13 cellular contexts compared by ENCODE assay signal in the genomic region with DNA sequence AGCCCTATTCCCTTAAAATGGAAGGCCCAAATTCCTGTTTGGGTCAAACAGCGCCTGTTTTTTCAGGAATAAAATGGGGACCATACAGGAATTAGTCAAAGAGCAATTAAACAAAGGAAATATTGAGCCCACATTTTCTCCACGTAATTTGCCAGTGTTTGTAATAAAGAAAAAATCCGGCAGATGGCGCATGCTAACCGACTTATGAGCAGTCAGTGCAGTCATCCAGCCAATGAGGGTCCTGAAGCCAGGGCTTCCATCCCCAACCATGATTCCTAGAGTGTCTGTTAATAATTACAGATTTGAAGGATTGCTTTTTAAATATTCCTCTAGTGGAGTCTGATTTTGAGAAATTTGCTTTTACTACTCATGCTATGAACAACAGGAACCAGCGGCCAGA.
DNase-seq lines count a peak whose midpoint lies in the region; ATAC-seq, FAIRE-seq and TF ChIP-seq lines count a peak whose summit lies in the region.
"Had no signal": no experiment of that assay in that cellular context is flagged by ENCODE, and none has a peak within 500 bp of the region (broad histone marks: within the 10 kb centered on the region; RNA-seq: fewer than 3 reads in every experiment).

No MANE protein-coding gene starts in this region.

- CTCF ChIA-PET in BJ (lab: Yijun Ruan, JAX) = no interaction called here

- no peaks in the 10 kb centered on the region for H3K36me3 ChIP-seq in BJ (ENCODE audit: control insufficient read depth, insufficient read depth, low read length)
- H3K36me3 ChIP-seq: neural progenitor cell, suprapubic skin had no signal

- H3K9me3 Mint-ChIP-seq in glutamatergic neuron (ENCODE audit: unreplicated experiment) (no peaks in the 10 kb centered on the region), progenitor cell of endocrine pancreas (ENCODE audit: low read depth) (no peaks in the 10 kb centered on the region)
- H3K9me3 Mint-ChIP-seq: activated naive CD4-positive, alpha-beta T cell treated with anti-CD3 and anti-CD28 coated beads, Interleukin-2, amount 50 U/mL, for 72 hours; neural progenitor cell had no signal

- ATAC-seq in GM18868 (IDR thresholded peaks at IDR 0.05; ENCODE audit: unreplicated experiment) = no peak
- ATAC-seq: activated naive CD4-positive, alpha-beta T cell treated with anti-CD3 and anti-CD28 coated beads, Interleukin-2, amount 50 U/mL, for 72 hours; Panc1 had no signal

- peak; percentile 53 for TF ChIP-seq CTCF in BJ (IDR thresholded peaks at IDR 0.05; ENCODE audit: insufficient read depth, low read depth, low read length)
- TF ChIP-seq CTCF in glutamatergic neuron (IDR thresholded peaks at IDR 0.05; ENCODE audit: partially characterized antibody, unreplicated experiment) = peak; percentile 48
- no peak for TF ChIP-seq CTCF in progenitor cell of endocrine pancreas (IDR thresholded peaks at IDR 0.05; ENCODE audit: unreplicated experiment)

- POLR2A ChIA-PET in BJ (lab: Charles Lee) = no interaction called here

- H3K27me3 ChIP-seq in BJ (ENCODE audit: control insufficient read depth, insufficient read depth, low read length) = no peaks in the 10 kb centered on the region
- H3K27me3 ChIP-seq: neural progenitor cell, suprapubic skin had no signal

- peaks cover 4% of the 10 kb centered on the region for H3K27me3 Mint-ChIP-seq in glutamatergic neuron (ENCODE audit: unreplicated experiment)
- H3K27me3 Mint-ChIP-seq in progenitor cell of endocrine pancreas = no peaks in the 10 kb centered on the region

- no peak overlapping the region for H3K4me3 ChIP-seq in BJ (ENCODE audit: low read depth, low read length)
- H3K4me3 ChIP-seq: neural progenitor cell, suprapubic skin had no signal

- peak; percentile 44 for FAIRE-seq in G401.6 (lab: Jason Lieb, UNC)

- DNase-seq in BJ (ENCODE audit: low read depth) (no peak), RPMI8226 (peak; percentile 11), glutamatergic neuron (peak; percentile 24), NCI-H748 treated with DMSO at 0.1 percent for 48 hours (lab: John Stamatoyannopoulos, UW) (no peak), RKO (ENCODE audit: low spot score) (no peak), progenitor cell of endocrine pancreas (ENCODE audit: low spot score, unreplicated experiment) (no peak)
- DNase-seq: effector CD4-positive, alpha-beta T cell had no signal

- H3K27ac Mint-ChIP-seq in glutamatergic neuron (ENCODE audit: unreplicated experiment) = no peak overlapping the region
- H3K27ac Mint-ChIP-seq in progenitor cell of endocrine pancreas = no peak overlapping the region
- H3K27ac Mint-ChIP-seq: activated naive CD4-positive, alpha-beta T cell treated with anti-CD3 and anti-CD28 coated beads, Interleukin-2, amount 50 U/mL, for 72 hours; neural progenitor cell had no signal

- H3K4me3 Mint-ChIP-seq in glutamatergic neuron (ENCODE audit: unreplicated experiment) (no peak overlapping the region), progenitor cell of endocrine pancreas (ENCODE audit: low read depth) (no peak overlapping the region)
- H3K4me3 Mint-ChIP-seq: neural progenitor cell had no signal

- no peaks in the 10 kb centered on the region for H3K4me1 Mint-ChIP-seq in glutamatergic neuron (ENCODE audit: low read depth, unreplicated experiment)
- no peaks in the 10 kb centered on the region for H3K4me1 Mint-ChIP-seq in progenitor cell of endocrine pancreas (ENCODE audit: low read depth)
- H3K4me1 Mint-ChIP-seq: neural progenitor cell had no signal

- H3K36me3 Mint-ChIP-seq in glutamatergic neuron (ENCODE audit: unreplicated experiment) (no peaks in the 10 kb centered on the region), progenitor cell of endocrine pancreas (ENCODE audit: insufficient read depth) (no peaks in the 10 kb centered on the region)
- H3K36me3 Mint-ChIP-seq: activated naive CD4-positive, alpha-beta T cell treated with anti-CD3 and anti-CD28 coated beads, Interleukin-2, amount 50 U/mL, for 72 hours; neural progenitor cell had no signal

Comparison
In these comparisons a context has a peak if more than half of its experiments do, and no peak if none do; other contexts are left out.
1. DNase-seq: peak in RPMI8226 (single experiment) and glutamatergic neuron (single experiment); none in BJ (single experiment), NCI-H748 treated with DMSO at 0.1 percent for 48 hours (single experiment), RKO (single experiment) and progenitor cell of endocrine pancreas (single experiment).